15 cellular contexts compared by ENCODE assay signal in genomic region chr5:39619161-39619818, GRCh38.
DNase-seq lines count a peak whose midpoint lies in the region; ATAC-seq and TF ChIP-seq lines count a peak whose summit lies in the region.
"Had no signal": no experiment of that assay in that cellular context is flagged by ENCODE, and none has a peak within 500 bp of the region (broad histone marks: within the 10 kb centered on the region; RNA-seq: fewer than 3 reads in every experiment).

No MANE protein-coding gene starts in this region.

- H3K79me2 ChIP-seq in PC-3 (ENCODE audit: low read length), result no peaks in the 10 kb centered on the region

- CTCF ChIA-PET in PC-3 (lab: Charles Lee), result interaction anchor here (0.7 kb wide), 1 partner anchor 194 kb away, joined by 5 read pairs; no protein-coding TSS in a partner anchor

- intact Hi-C loops in PC-3 (cut with micrococcal nuclease) (no loop called here), right lobe of liver (cut with DNase I) (no loop called here), body of pancreas (cut with DNase I) (no loop called here)

- BruUV-seq in PC-3 (replicated peaks; lab: Mats Ljungman, UMichigan), result no TSS peak

- WGBS in right lobe of liver (ENCODE audit: insufficient coverage, low coverage, low lambda C conversion rate, missing lambda C conversion rate), result 55% methylated on average over 3 of the region's 4 CpGs
- WGBS in body of pancreas, 2 donors, result 69 to 76% methylated on average over 4 of the region's 4 CpGs

- no peaks in the 10 kb centered on the region for H3K36me3 ChIP-seq in PC-3 (ENCODE audit: low read depth, low read length)
- H3K36me3 ChIP-seq in right lobe of liver, result no peaks in the 10 kb centered on the region
- H3K36me3 ChIP-seq in subcutaneous abdominal adipose tissue (ENCODE audit: control insufficient read depth in 5 of 5, insufficient read depth in 5 of 5, low read length in 5 of 5), result no peaks in the 10 kb centered on the region
- H3K36me3 ChIP-seq in body of pancreas (replicated peaks in 1 of 2; ENCODE audit: insufficient read depth in 1 of 2, low read depth in 2 of 2), result no peaks in the 10 kb centered on the region
- no peaks in the 10 kb centered on the region for H3K36me3 ChIP-seq in BE2C

- H3K9me3 ChIP-seq in PC-3 (ENCODE audit: low read length) (no peaks in the 10 kb centered on the region), right lobe of liver (no peaks in the 10 kb centered on the region), subcutaneous abdominal adipose tissue (ENCODE audit: control insufficient read depth in 5 of 5, low read length in 5 of 5) (no peaks in the 10 kb centered on the region), body of pancreas (no peaks in the 10 kb centered on the region), BE2C (no peaks in the 10 kb centered on the region)

- H3K4me3 ChIP-seq in PC-3 (ENCODE audit: low read length) (no peak overlapping the region), epithelial cell of esophagus (ENCODE audit: low read length) (no peak overlapping the region), right lobe of liver (no peak overlapping the region), subcutaneous abdominal adipose tissue (ENCODE audit: low read depth in 1 of 5, low read length in 5 of 5) (no peak overlapping the region), body of pancreas (no peak overlapping the region), BE2C (ENCODE audit: low read depth, low read length) (no peak overlapping the region)
- H3K4me3 ChIP-seq: GM23248 had no signal

- ATAC-seq in PC-3 (no peak), right lobe of liver (peak; percentile 40 to 77 (median 64)), body of pancreas (no peak), GM18861 (IDR thresholded peaks at IDR 0.05; ENCODE audit: unreplicated experiment) (no peak)
- ATAC-seq: HCT116 had no signal

- peaks cover 33% of the 10 kb centered on the region for H3K4me1 ChIP-seq in PC-3 (ENCODE audit: insufficient read depth, low read length)
- peaks cover 0 to 7% (median 3%) of the 10 kb centered on the region in 4 donors for H3K4me1 ChIP-seq in right lobe of liver
- peaks cover 0 to 20% (median 4%) of the 10 kb centered on the region in 5 donors for H3K4me1 ChIP-seq in subcutaneous abdominal adipose tissue (ENCODE audit: control insufficient read depth in 5 of 5, insufficient read depth in 5 of 5, low read length in 5 of 5)
- peaks cover 6% of the 10 kb centered on the region for H3K4me1 ChIP-seq in body of pancreas
- no peaks in the 10 kb centered on the region for H3K4me1 ChIP-seq in BE2C

- no peak overlapping the region for H2AFZ ChIP-seq in PC-3 (ENCODE audit: low read length)
- H2AFZ ChIP-seq: GM23248 had no signal

- H3K9ac ChIP-seq in PC-3 (ENCODE audit: low read length), result no peak overlapping the region
- no peak overlapping the region for H3K9ac ChIP-seq in subcutaneous abdominal adipose tissue (ENCODE audit: low read length in 5 of 5)
- H3K9ac ChIP-seq: GM23248 had no signal

- no peaks in the 10 kb centered on the region for H3F3A ChIP-seq in PC-3 (ENCODE audit: low read length, unreplicated experiment)

- H3K27ac ChIP-seq in PC-3 (ENCODE audit: low read length) (no peak overlapping the region), right lobe of liver (peak overlapping the region in 1 of 3 donors; percentile 36), subcutaneous abdominal adipose tissue (ENCODE audit: low read depth, low read length) (peak overlapping the region; percentile 43), body of pancreas (no peak overlapping the region)
- H3K27ac ChIP-seq: C4-2B, GM23248, HL-60 had no signal

- TF ChIP-seq CTCF in PC-3 (conservative IDR thresholded peaks at IDR 0.05; ENCODE audit: low read depth, low read length), result no peak
- TF ChIP-seq CTCF in epithelial cell of esophagus (IDR thresholded peaks at IDR 0.05; ENCODE audit: insufficient read depth, low read depth, low read length, missing control alignments), result no peak
- no peak for TF ChIP-seq CTCF in right lobe of liver (IDR thresholded peaks at IDR 0.05)
- no peak for TF ChIP-seq CTCF in body of pancreas (IDR thresholded peaks at IDR 0.05)
- TF ChIP-seq CTCF in BE2C (IDR thresholded peaks at IDR 0.05; ENCODE audit: low read depth, low read length), result no peak

- H3K9me2 ChIP-seq in PC-3 (replicated peaks; ENCODE audit: low read length), result no peaks in the 10 kb centered on the region

- POLR2A ChIA-PET in PC-3 (lab: Charles Lee; ENCODE audit: unreplicated experiment), result no interaction called here

- no peaks in the 10 kb centered on the region for H4K20me1 ChIP-seq in PC-3 (ENCODE audit: low read length)

- DNase-seq in PC-3 (peak; percentile 23), epithelial cell of esophagus (ENCODE audit: low read depth) (peak; percentile 7), right lobe of liver (no peak), body of pancreas (no peak), BE2C (no peak)
- DNase-seq: CD4-positive, alpha-beta memory T cell; DND-41; GDM1; GM23248; IMR-90 had no signal

- H3K27me3 ChIP-seq in PC-3 (ENCODE audit: low read length) (no peaks in the 10 kb centered on the region), right lobe of liver (no peaks in the 10 kb centered on the region), subcutaneous abdominal adipose tissue (ENCODE audit: control insufficient read depth in 5 of 5, insufficient read depth in 4 of 5, low read length in 5 of 5) (no peaks in the 10 kb centered on the region), body of pancreas (no peaks in the 10 kb centered on the region), BE2C (no peaks in the 10 kb centered on the region)

- no peak overlapping the region for H3K4me2 ChIP-seq in PC-3 (ENCODE audit: low read length)

- TF ChIP-seq POLR2A in right lobe of liver (IDR thresholded peaks at IDR 0.05), result no peak
- no peak for TF ChIP-seq POLR2A in body of pancreas (IDR thresholded peaks at IDR 0.05)

Comparison
In these comparisons a context has a peak if more than half of its experiments do, and no peak if none do; other contexts are left out.
1. ATAC-seq: peak in right lobe of liver (4 of 4); none in PC-3 (single experiment), body of pancreas (single experiment) and GM18861 (single experiment).
2. DNase-seq: peak in PC-3 (single experiment) and epithelial cell of esophagus (single experiment); none in right lobe of liver (0 of 3), body of pancreas (0 of 4) and BE2C (single experiment).